17 cellular contexts compared by ENCODE assay signal in genomic region chr16:65576139-65576538, GRCh38.
"Had no signal": no experiment of that assay in that cellular context is flagged by ENCODE, and none has a peak within 500 bp of the region (broad histone marks: within the 10 kb centered on the region; RNA-seq: fewer than 3 reads in every experiment).

No MANE protein-coding gene starts in this region.

- H3K4me1 Mint-ChIP-seq: natural killer cell; stimulated activated naive B cell treated with anti-CD40 and anti-IgM and Interleukin-4, amounts not matched to agents 10 μg/mL and 1 μg/mL and 100 μg/mL, for 72 hours had no signal

- H3K27me3 Mint-ChIP-seq: stimulated activated naive B cell treated with anti-CD40 and anti-IgM and Interleukin-4, amounts not matched to agents 10 μg/mL and 1 μg/mL and 100 μg/mL, for 72 hours had no signal

- H3K9me3 ChIP-seq: colonic mucosa, esophagus squamous epithelium, gastroesophageal sphincter, right atrium auricular region, sigmoid colon, upper lobe of left lung, uterus had no signal

- H3K36me3 ChIP-seq: colonic mucosa, esophagus squamous epithelium, gastroesophageal sphincter, right atrium auricular region, sigmoid colon, upper lobe of left lung, uterus had no signal

- H3K4me1 ChIP-seq: colonic mucosa, esophagus squamous epithelium, gastroesophageal sphincter, right atrium auricular region, sigmoid colon, upper lobe of left lung, uterus had no signal

- H3K4me3 Mint-ChIP-seq: natural killer cell; stimulated activated naive B cell treated with anti-CD40 and anti-IgM and Interleukin-4, amounts not matched to agents 10 μg/mL and 1 μg/mL and 100 μg/mL, for 72 hours had no signal

- ATAC-seq: gastroesophageal sphincter; left lobe of liver; natural killer cell; stimulated activated naive B cell treated with anti-CD40 and anti-IgM and Interleukin-4, amounts not matched to agents 10 μg/mL and 1 μg/mL and 100 μg/mL, for 72 hours had no signal

- H3K36me3 Mint-ChIP-seq: natural killer cell; stimulated activated naive B cell treated with anti-CD40 and anti-IgM and Interleukin-4, amounts not matched to agents 10 μg/mL and 1 μg/mL and 100 μg/mL, for 72 hours had no signal

- H3K27ac Mint-ChIP-seq: natural killer cell; stimulated activated naive B cell treated with anti-CD40 and anti-IgM and Interleukin-4, amounts not matched to agents 10 μg/mL and 1 μg/mL and 100 μg/mL, for 72 hours had no signal

- H3K27ac ChIP-seq: colonic mucosa, esophagus squamous epithelium, gastroesophageal sphincter, right atrium auricular region, sigmoid colon, skin epidermis, upper lobe of left lung, uterus had no signal

- H3K4me3 ChIP-seq: colonic mucosa, esophagus squamous epithelium, gastroesophageal sphincter, right atrium auricular region, sigmoid colon, skin epidermis, upper lobe of left lung, uterus had no signal

- H3K27me3 ChIP-seq: colonic mucosa, esophagus squamous epithelium, gastroesophageal sphincter, right atrium auricular region, sigmoid colon, upper lobe of left lung, uterus had no signal

- DNase-seq: colonic mucosa; dermis blood vessel endothelial cell; esophagus squamous epithelium; foreskin fibroblast; glutamatergic neuron; mammary epithelial cell; natural killer cell; sigmoid colon; stimulated activated CD4-positive, alpha-beta T cell treated with anti-CD3 and anti-CD28 coated beads, Interleukin-2, amount 100 ng/mL, for 24 hours; stimulated activated CD4-positive, alpha-beta T cell treated with anti-CD3 and anti-CD28 coated beads, Interleukin-4, amount 100 ng/mL, for 4 hours; stimulated activated naive B cell treated with anti-CD40 and anti-IgM and Interleukin-4, amounts not matched to agents 10 μg/mL and 1 μg/mL and 100 μg/mL, for 72 hours; uterus had no signal
